In genomic region chr4:103199009-103199408, GRCh38 we compare ENCODE assay signal across 8 cellular contexts. TPM values are rescaled to one million over a fixed set of nuclear protein-coding genes. Genes with fewer than 3 reads are reported as not detected.
DNase-seq lines count a peak whose midpoint lies in the region; ATAC-seq and TF ChIP-seq lines count a peak whose summit lies in the region.

No MANE protein-coding gene starts in this region.

- no peak overlapping the region for H3K27ac ChIP-seq in duodenal mucosa (ENCODE audit: low read depth, low read length)

- H3K9me3 ChIP-seq in BE2C (no peaks in the 10 kb centered on the region), MG63 (no peaks in the 10 kb centered on the region), duodenal mucosa (ENCODE audit: control insufficient read depth in 1 of 2, low read length in 2 of 2) (no peaks in the 10 kb centered on the region), neuron (ENCODE audit: low read length) (no peaks in the 10 kb centered on the region)

- DNase-seq in BE2C: no peak
- DNase-seq in MG63: no peak
- DNase-seq in GM20000 (ENCODE audit: low spot score): no peak
- no peak for DNase-seq in ACHN
- no peak for DNase-seq in C1 segment of cervical spinal cord (lab: John Stamatoyannopoulos, UW)

- ATAC-seq in GM21786 (IDR thresholded peaks at IDR 0.05; ENCODE audit: unreplicated experiment): no peak

- peak overlapping the region; percentile 75 for H2AFZ ChIP-seq in neuron (ENCODE audit: low read depth, low read length)

- TF ChIP-seq CTCF in BE2C (IDR thresholded peaks at IDR 0.05; ENCODE audit: low read depth, low read length) (no peak), GM20000 (IDR thresholded peaks at IDR 0.05; ENCODE audit: extremely low read depth, missing control alignments) (no peak)

- H3K9ac ChIP-seq in duodenal mucosa (ENCODE audit: low read depth in 1 of 2, low read length in 2 of 2): peak overlapping the region; percentile 84 to 89

- H3K4me3 ChIP-seq in BE2C (ENCODE audit: low read depth, low read length) (peak overlapping the region; percentile 98), MG63 (peak overlapping the region; percentile 87), duodenal mucosa (ENCODE audit: low read depth in 1 of 2, low read length in 2 of 2) (peak overlapping the region; percentile 93 to 96), neuron (ENCODE audit: low read length) (no peak overlapping the region)

- H3K27me3 ChIP-seq in BE2C: no peaks in the 10 kb centered on the region
- H3K27me3 ChIP-seq in MG63: no peaks in the 10 kb centered on the region
- no peaks in the 10 kb centered on the region for H3K27me3 ChIP-seq in duodenal mucosa (ENCODE audit: control insufficient read depth in 1 of 2, insufficient read depth in 2 of 2, low read length in 2 of 2)
- no peaks in the 10 kb centered on the region for H3K27me3 ChIP-seq in neuron (ENCODE audit: insufficient read depth, low read length)

- in situ Hi-C loops in ACHN (cut with HindIII; ENCODE audit: low pct_ligation_motif_present, low pct_unique_long_range_greater_than_20kb, low sequenced_read_pairs): no loop called here

- H3K36me3 ChIP-seq in BE2C: peaks cover 20% of the 10 kb centered on the region
- peaks cover 22% of the 10 kb centered on the region for H3K36me3 ChIP-seq in MG63
- no peaks in the 10 kb centered on the region for H3K36me3 ChIP-seq in duodenal mucosa (ENCODE audit: control insufficient read depth in 1 of 2, insufficient read depth in 2 of 2, low read length in 2 of 2)
- peaks cover 25% of the 10 kb centered on the region for H3K36me3 ChIP-seq in neuron (ENCODE audit: insufficient read depth, low read length)

- H3K4me1 ChIP-seq in BE2C (no peaks in the 10 kb centered on the region), duodenal mucosa (ENCODE audit: control insufficient read depth in 1 of 2, insufficient read depth in 2 of 2, low read length in 2 of 2) (peaks cover 6 to 10% of the 10 kb centered on the region in 2 donors), neuron (ENCODE audit: insufficient read depth, low read length) (peaks cover 16% of the 10 kb centered on the region)

RNA-seq across cellular contexts. Expression of gene CENPE, which starts 0.9 kb away (rescaled TPM):
- polyA plus RNA-seq in BE2C (2012; ENCODE audit: insufficient read depth, insufficient read length, low read depth): 0.69 TPM
- total RNA-seq in MG63 (2014; rRNA removed; shearing (Covaris generic); ENCODE audit: low replicate concordance): 7.5 and 27.9 TPM in 2 replicates
